Comparison of ENCODE assay signal across 13 cellular contexts in the genomic region with DNA sequence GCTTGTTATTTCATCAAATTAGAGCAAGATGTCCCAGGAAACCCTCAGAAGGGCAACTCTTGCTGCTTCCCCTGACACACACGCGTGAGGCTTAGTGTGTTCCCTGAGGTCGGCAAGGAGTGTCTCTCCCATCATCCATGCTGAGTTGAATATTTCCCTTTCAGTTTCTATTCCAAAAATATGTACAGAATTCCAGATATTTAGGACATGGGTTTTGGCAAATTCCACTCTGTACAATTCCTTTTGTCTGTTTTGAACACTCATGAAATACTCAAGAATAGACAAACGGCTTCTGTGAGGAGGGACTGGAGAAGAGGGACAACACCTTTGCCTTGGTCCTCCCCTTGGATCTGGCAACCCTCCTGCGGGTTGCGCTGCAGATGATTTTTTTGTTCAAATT.
"Had no signal": no experiment of that assay in that cellular context is flagged by ENCODE, and none has a peak within 500 bp of the region (broad histone marks: within the 10 kb centered on the region; RNA-seq: fewer than 3 reads in every experiment).

No MANE protein-coding gene starts in this region.

- H3K4me3 Mint-ChIP-seq: activated B cell treated with CpG ODN at 0.5 μM for 24 hours; activated CD4-positive, alpha-beta T cell treated with anti-CD3 and anti-CD28 coated beads, Interleukin-2, amount 10 ng/mL, durations not matched to agents 24 days and 14 days; activated naive CD4-positive, alpha-beta T cell treated with anti-CD3 and anti-CD28 coated beads for 36 hours; nephron; stimulated activated naive CD8-positive, alpha-beta T cell treated with anti-CD3 and anti-CD28 coated beads, Interleukin-15, amount 100 ng/mL, for 72 hours; T-helper 17 cell had no signal

- H3K27me3 Mint-ChIP-seq: activated B cell treated with CpG ODN at 0.5 μM for 24 hours; activated CD4-positive, alpha-beta T cell treated with anti-CD3 and anti-CD28 coated beads, Interleukin-2, amount 10 ng/mL, durations not matched to agents 24 days and 14 days; stimulated activated naive CD8-positive, alpha-beta T cell treated with anti-CD3 and anti-CD28 coated beads, Interleukin-15, amount 100 ng/mL, for 72 hours had no signal

- H3K4me1 ChIP-seq: breast epithelium had no signal

- ATAC-seq: left colon; stimulated activated naive CD8-positive, alpha-beta T cell treated with anti-CD3 and anti-CD28 coated beads, Interleukin-15, amount 100 ng/mL, for 72 hours; T-helper 17 cell had no signal

- H3K36me3 ChIP-seq: breast epithelium had no signal

- H3K9me3 Mint-ChIP-seq: activated B cell treated with CpG ODN at 0.5 μM for 24 hours; activated CD4-positive, alpha-beta T cell treated with anti-CD3 and anti-CD28 coated beads, Interleukin-2, amount 10 ng/mL, durations not matched to agents 24 days and 14 days; activated naive CD4-positive, alpha-beta T cell treated with anti-CD3 and anti-CD28 coated beads for 36 hours; nephron; stimulated activated naive CD8-positive, alpha-beta T cell treated with anti-CD3 and anti-CD28 coated beads, Interleukin-15, amount 100 ng/mL, for 72 hours had no signal

- H3K27ac Mint-ChIP-seq: activated B cell treated with CpG ODN at 0.5 μM for 24 hours; activated CD4-positive, alpha-beta T cell treated with anti-CD3 and anti-CD28 coated beads, Interleukin-2, amount 10 ng/mL, durations not matched to agents 24 days and 14 days; activated naive CD4-positive, alpha-beta T cell treated with anti-CD3 and anti-CD28 coated beads for 36 hours; nephron; T-helper 17 cell had no signal

- H3K9me3 ChIP-seq: breast epithelium had no signal

- H3K27me3 ChIP-seq: breast epithelium had no signal

- DNase-seq: activated B cell treated with CpG ODN at 0.5 μM for 24 hours; activated CD4-positive, alpha-beta T cell treated with anti-CD3 and anti-CD28 coated beads, Interleukin-2, amount 10 ng/mL, durations not matched to agents 24 days and 14 days; activated CD8-positive, alpha-beta memory T cell treated with anti-CD3 and anti-CD28 coated beads for 24 hours; activated naive CD4-positive, alpha-beta T cell treated with anti-CD3 and anti-CD28 coated beads for 36 hours; left colon; occipital lobe; stimulated activated CD4-positive, alpha-beta T cell treated with anti-CD3 and anti-CD28 coated beads, Interleukin-4, amount 100 ng/mL, for 1 hour; stimulated activated CD8-positive, alpha-beta memory T cell treated with anti-CD3 and anti-CD28 coated beads, Interleukin-4, amount 100 ng/mL, for 48 hours; stimulated activated naive CD8-positive, alpha-beta T cell treated with anti-CD3 and anti-CD28 coated beads, Interleukin-15, amount 100 ng/mL, for 72 hours; T-helper 17 cell had no signal

- H3K4me1 Mint-ChIP-seq: activated B cell treated with CpG ODN at 0.5 μM for 24 hours; activated CD4-positive, alpha-beta T cell treated with anti-CD3 and anti-CD28 coated beads, Interleukin-2, amount 10 ng/mL, durations not matched to agents 24 days and 14 days; stimulated activated naive CD8-positive, alpha-beta T cell treated with anti-CD3 and anti-CD28 coated beads, Interleukin-15, amount 100 ng/mL, for 72 hours; T-helper 17 cell had no signal

- H3K4me3 ChIP-seq: breast epithelium, lung had no signal
